Comparison of ENCODE assay signal across 11 cellular contexts in genomic region chr6:13484138-13484708, GRCh38. TPM values are rescaled to one million over a fixed set of nuclear protein-coding genes. Genes with fewer than 3 reads are reported as not detected.
DNase-seq lines count a peak whose midpoint lies in the region; ATAC-seq and TF ChIP-seq lines count a peak whose summit lies in the region.
"Had no signal": no experiment of that assay in that cellular context is flagged by ENCODE, and none has a peak within 500 bp of the region (broad histone marks: within the 10 kb centered on the region; RNA-seq: fewer than 3 reads in every experiment).

No MANE protein-coding gene starts in this region.

- DNase-seq in activated CD4-positive, alpha-beta T cell treated with anti-CD3 and anti-CD28 coated beads for 36 hours: no peak
- DNase-seq in activated CD4-positive, alpha-beta T cell treated with anti-CD3 and anti-CD28 coated beads, Interleukin-2, amount 50 U/mL, for 1 hour: no peak
- no peak for DNase-seq in T-helper 17 cell
- DNase-seq in glutamatergic neuron: no peak
- no peak for DNase-seq in testis
- no peak for DNase-seq in omental fat pad (ENCODE audit: low spot score)
- no peak for DNase-seq in NOMO-1 treated with DMSO at 0.1 percent for 48 hours (lab: John Stamatoyannopoulos, UW; ENCODE audit: unreplicated experiment)
- DNase-seq: kidney glomerular epithelial cell, NCI-H69 had no signal

- TF ChIP-seq CTCF in glutamatergic neuron (IDR thresholded peaks at IDR 0.05; ENCODE audit: partially characterized antibody, unreplicated experiment) (no peak), testis (IDR thresholded peaks at IDR 0.05) (no peak), omental fat pad (IDR thresholded peaks at IDR 0.05) (no peak)

- H3K4me3 ChIP-seq in stomach smooth muscle (ENCODE audit: low read length in 2 of 2) (peak overlapping the region; percentile 69 to 94), testis (no peak overlapping the region)

- H3K9me3 Mint-ChIP-seq in activated CD4-positive, alpha-beta T cell treated with anti-CD3 and anti-CD28 coated beads for 36 hours (ENCODE audit: low read depth): no peaks in the 10 kb centered on the region
- H3K9me3 Mint-ChIP-seq in glutamatergic neuron (ENCODE audit: unreplicated experiment): peaks cover 7% of the 10 kb centered on the region

- intact Hi-C loops in activated CD4-positive, alpha-beta T cell treated with anti-CD3 and anti-CD28 coated beads for 36 hours (cut with DNase I, micrococcal nuclease): no loop called here
- intact Hi-C loops in testis (cut with DNase I; ENCODE audit: low total_unique reads): no loop called here

- peaks cover 8% of the 10 kb centered on the region for H3K36me3 Mint-ChIP-seq in activated CD4-positive, alpha-beta T cell treated with anti-CD3 and anti-CD28 coated beads for 36 hours (ENCODE audit: low read depth)
- H3K36me3 Mint-ChIP-seq in T-helper 17 cell (ENCODE audit: low read depth) (peaks cover 3% of the 10 kb centered on the region), glutamatergic neuron (ENCODE audit: unreplicated experiment) (no peaks in the 10 kb centered on the region)

- H3K36me3 ChIP-seq in stomach smooth muscle (ENCODE audit: control insufficient read depth in 2 of 2, insufficient read depth in 2 of 2, low read length in 2 of 2) (peaks cover 3 to 5% of the 10 kb centered on the region in 2 donors), testis (ENCODE audit: low read depth, missing control alignments) (no peaks in the 10 kb centered on the region)

- POLR2A ChIA-PET in activated CD4-positive, alpha-beta T cell treated with anti-CD3 and anti-CD28 coated beads for 36 hours (lab: Charles Lee): interaction anchor here (0.7 kb wide), 1 partner anchor 15 kb away, joined by 3 read pairs; no protein-coding TSS in a partner anchor

- no peak for TF ChIP-seq POLR2A in testis (IDR thresholded peaks at IDR 0.05)

- peak overlapping the region; percentile 23 for H3K27ac Mint-ChIP-seq in activated CD4-positive, alpha-beta T cell treated with anti-CD3 and anti-CD28 coated beads for 36 hours
- H3K27ac Mint-ChIP-seq in T-helper 17 cell (no peak overlapping the region), glutamatergic neuron (ENCODE audit: unreplicated experiment) (no peak overlapping the region)

- no peak for ATAC-seq in activated CD4-positive, alpha-beta T cell treated with anti-CD3 and anti-CD28 coated beads for 36 hours
- ATAC-seq in T-helper 17 cell (no peak), omental fat pad (ENCODE audit: low FRiP score) (no peak)
- ATAC-seq: HCT116 had no signal

- peaks cover 47% of the 10 kb centered on the region for H3K4me1 Mint-ChIP-seq in activated CD4-positive, alpha-beta T cell treated with anti-CD3 and anti-CD28 coated beads for 36 hours
- peaks cover 32% of the 10 kb centered on the region for H3K4me1 Mint-ChIP-seq in T-helper 17 cell
- H3K4me1 Mint-ChIP-seq in glutamatergic neuron (ENCODE audit: low read depth, unreplicated experiment): peaks cover 15% of the 10 kb centered on the region

- peak overlapping the region; percentile 12 for H3K27ac ChIP-seq in stomach smooth muscle (ENCODE audit: low read length)
- H3K27ac ChIP-seq in testis: no peak overlapping the region

- 83 to 85% methylated on average over 6 of the region's 6 CpGs for WGBS in testis, 2 donors

- H3K9ac ChIP-seq in stomach smooth muscle (ENCODE audit: low read length in 2 of 2): peak overlapping the region; percentile 7 to 53

- CTCF ChIA-PET in activated CD4-positive, alpha-beta T cell treated with anti-CD3 and anti-CD28 coated beads for 36 hours (lab: Charles Lee): interaction anchor here (0.6 to 1.0 kb wide), 3 partner anchors 47 to 376 kb away, joined by 3 read pairs; partner anchors contain the start of gene SIRT5

- H3K4me1 ChIP-seq in stomach smooth muscle (ENCODE audit: control insufficient read depth, insufficient read depth, low read length) (peaks cover 40% of the 10 kb centered on the region), testis (peaks cover 5% of the 10 kb centered on the region)

- H3K9me3 ChIP-seq in T-helper 17 cell (ENCODE audit: control insufficient read depth, low read length, poor library complexity, severe bottlenecking) (no peaks in the 10 kb centered on the region), stomach smooth muscle (ENCODE audit: control insufficient read depth in 2 of 2, low read length in 2 of 2) (no peaks in the 10 kb centered on the region), testis (no peaks in the 10 kb centered on the region)

- peak overlapping the region; percentile 83 for H3K4me3 Mint-ChIP-seq in activated CD4-positive, alpha-beta T cell treated with anti-CD3 and anti-CD28 coated beads for 36 hours
- H3K4me3 Mint-ChIP-seq in T-helper 17 cell (peak overlapping the region; percentile 10), glutamatergic neuron (ENCODE audit: unreplicated experiment) (peak overlapping the region; percentile 5)

- H3K27me3 ChIP-seq in stomach smooth muscle (ENCODE audit: control insufficient read depth in 1 of 2, insufficient read depth in 2 of 2, low read length in 2 of 2) (no peaks in the 10 kb centered on the region), testis (no peaks in the 10 kb centered on the region)

- H3K27me3 Mint-ChIP-seq in activated CD4-positive, alpha-beta T cell treated with anti-CD3 and anti-CD28 coated beads for 36 hours: peaks cover 8% of the 10 kb centered on the region
- H3K27me3 Mint-ChIP-seq in T-helper 17 cell (peaks cover 46% of the 10 kb centered on the region), glutamatergic neuron (ENCODE audit: unreplicated experiment) (peaks cover 8% of the 10 kb centered on the region)

RNA-seq across cellular contexts. Expression of gene GFOD1, which starts 3.2 kb away (rescaled TPM):
- 1 to 10 TPM; 4.2 to 5.8 TPM for total RNA-seq in activated CD4-positive, alpha-beta T cell treated with anti-CD3 and anti-CD28 coated beads for 36 hours
- total RNA-seq in T-helper 17 cell (1 to 10 TPM; 1.4 to 3.1 TPM), glutamatergic neuron (ENCODE audit: unreplicated experiment) (4.1 TPM), testis (1 to 10 TPM; 5.0 to 5.4 TPM), omental fat pad (10 to 100 TPM; 12.2 to 78.2 (median 45.7) TPM)
- polyA plus RNA-seq in testis (ENCODE audit: insufficient read depth, low read depth, low replicate concordance): 2.5 TPM

Comparison
In these comparisons a context has a peak if more than half of its experiments do, and no peak if none do; other contexts are left out.
1. H3K4me3 Mint-ChIP-seq: peak in every context shown above with its lines; median percentile 83 in activated CD4-positive, alpha-beta T cell treated with anti-CD3 and anti-CD28 coated beads for 36 hours; 10 in T-helper 17 cell; 5 in glutamatergic neuron.
2. H3K4me3 ChIP-seq: peak in stomach smooth muscle (2 of 2); none in testis (0 of 2).